In genomic region chr9:37903581-37903830, GRCh38 we compare ENCODE assay signal across 8 cellular contexts. TPM values are rescaled to one million over a fixed set of nuclear protein-coding genes. Genes with fewer than 3 reads are reported as not detected.
DNase-seq lines count a peak whose midpoint lies in the region; ATAC-seq and TF ChIP-seq lines count a peak whose summit lies in the region.

No MANE protein-coding gene starts in this region.

- H3K4me1 ChIP-seq in BLaER1 treated with 17β-estradiol and CSF1 and Interleukin-3, amounts not matched to agents 10 nM and 100 nM, result peaks cover 30 to 45% (median 38%) of the 10 kb centered on the region in 10 experiments
- H3K4me1 ChIP-seq in hepatocyte (ENCODE audit: insufficient read depth), result peaks cover 17% of the 10 kb centered on the region

- peak; percentile 42 for ATAC-seq in GM19397 (IDR thresholded peaks at IDR 0.05; ENCODE audit: unreplicated experiment)
- peak; percentile 59 to 73 for ATAC-seq in activated naive CD4-positive, alpha-beta T cell treated with anti-CD3 and anti-CD28 coated beads, Interleukin-2, amount 50 U/mL, for 72 hours

- H3K9me2 ChIP-seq in hepatocyte (replicated peaks; ENCODE audit: insufficient read depth), result no peaks in the 10 kb centered on the region

- peak overlapping the region; percentile 99 for H2AFZ ChIP-seq in hepatocyte

- no peaks in the 10 kb centered on the region for H3K9me3 ChIP-seq in BLaER1 treated with 17β-estradiol and CSF1 and Interleukin-3, amounts not matched to agents 10 nM and 100 nM (replicated peaks in 1 of 11)
- no peaks in the 10 kb centered on the region for H3K9me3 ChIP-seq in hepatocyte (ENCODE audit: low read depth)

- peak overlapping the region; percentile 82 to 98 (median 93) for H3K4me2 ChIP-seq in BLaER1 treated with 17β-estradiol and CSF1 and Interleukin-3, amounts not matched to agents 10 nM and 100 nM
- peak overlapping the region; percentile 88 for H3K4me2 ChIP-seq in hepatocyte

- under 1% methylated on average over 20 of the region's 20 CpGs for WGBS in hepatocyte (ENCODE audit: low lambda C conversion rate, missing lambda C conversion rate)

- peak overlapping the region; percentile 86 to 98 (median 91) for H3K4me3 ChIP-seq in BLaER1 treated with 17β-estradiol and CSF1 and Interleukin-3, amounts not matched to agents 10 nM and 100 nM
- peak overlapping the region; percentile 94 for H3K4me3 ChIP-seq in hepatocyte
- peak overlapping the region; percentile 62 to 99 (median 94) for H3K4me3 ChIP-seq in skin epidermis

- DNase-seq in HPDE6-E6E7 (ENCODE audit: extremely low spot score) (peak; percentile 40), hepatocyte (ENCODE audit: low spot score) (peak; percentile 73), GF-D8 (lab: John Stamatoyannopoulos, UW) (no peak), NCI-H2107 (lab: John Stamatoyannopoulos, UW) (no peak)
- peak in 1 of 2 donors; percentile 58 for DNase-seq in activated naive CD4-positive, alpha-beta T cell treated with anti-CD3 and anti-CD28 coated beads, Interleukin-2, amount 50 U/mL, for 72 hours (ENCODE audit: low spot score in 2 of 2)

- no peaks in the 10 kb centered on the region for H3K27me3 ChIP-seq in BLaER1 treated with 17β-estradiol and CSF1 and Interleukin-3, amounts not matched to agents 10 nM and 100 nM
- no peaks in the 10 kb centered on the region for H3K27me3 ChIP-seq in hepatocyte

- peak overlapping the region; percentile 83 to 92 (median 89) for H3K9ac ChIP-seq in BLaER1 treated with 17β-estradiol and CSF1 and Interleukin-3, amounts not matched to agents 10 nM and 100 nM

- peaks cover 3 to 38% (median 26%) of the 10 kb centered on the region in 11 experiments; a peak in 17 of 22 replicates for H4K20me1 ChIP-seq in BLaER1 treated with 17β-estradiol and CSF1 and Interleukin-3, amounts not matched to agents 10 nM and 100 nM
- H4K20me1 ChIP-seq in hepatocyte (ENCODE audit: insufficient read depth, poor library complexity, severe bottlenecking), result peaks cover 2% of the 10 kb centered on the region

- peak overlapping the region in 1 of 2 donors; percentile 97 for H3K27ac Mint-ChIP-seq in activated naive CD4-positive, alpha-beta T cell treated with anti-CD3 and anti-CD28 coated beads, Interleukin-2, amount 50 U/mL, for 72 hours

- no peak for TF ChIP-seq CTCF in hepatocyte (IDR thresholded peaks at IDR 0.05; ENCODE audit: poor library complexity)

- H3K27ac ChIP-seq in BLaER1 treated with 17β-estradiol and CSF1 and Interleukin-3, amounts not matched to agents 10 nM and 100 nM, result peak overlapping the region; percentile 59 to 90 (median 84)
- H3K27ac ChIP-seq in hepatocyte (peak overlapping the region; percentile 96), skin epidermis (peak overlapping the region; percentile 23 to 94 (median 87))

- peaks cover 5 to 7% of the 10 kb centered on the region in 2 donors for H3K36me3 Mint-ChIP-seq in activated naive CD4-positive, alpha-beta T cell treated with anti-CD3 and anti-CD28 coated beads, Interleukin-2, amount 50 U/mL, for 72 hours

- H3K36me3 ChIP-seq in BLaER1 treated with 17β-estradiol and CSF1 and Interleukin-3, amounts not matched to agents 10 nM and 100 nM, result peaks cover 10 to 26% (median 20%) of the 10 kb centered on the region in 11 experiments
- no peaks in the 10 kb centered on the region for H3K36me3 ChIP-seq in hepatocyte (replicated peaks; ENCODE audit: insufficient read depth, low read depth)

- no peaks in the 10 kb centered on the region for H3K9me3 Mint-ChIP-seq in activated naive CD4-positive, alpha-beta T cell treated with anti-CD3 and anti-CD28 coated beads, Interleukin-2, amount 50 U/mL, for 72 hours

- H3K79me2 ChIP-seq in hepatocyte, result peaks cover 42% of the 10 kb centered on the region

RNA-seq across cellular contexts. Expression of gene SLC25A51, which starts 0.4 kb away (rescaled TPM):
- 10 to 100 TPM; 20.2 to 24.5 TPM for total RNA-seq in activated naive CD4-positive, alpha-beta T cell treated with anti-CD3 and anti-CD28 coated beads, Interleukin-2, amount 50 U/mL, for 72 hours
- 29.2 and 30.1 TPM in 2 replicates for total RNA-seq in hepatocyte
- 10.1 and 10.4 TPM in 2 replicates for polyA plus RNA-seq in hepatocyte

Comparison
In these comparisons a context has a peak if more than half of its experiments do, and no peak if none do; other contexts are left out.
1. DNase-seq: peak in HPDE6-E6E7 (single experiment) and hepatocyte (single experiment); none in GF-D8 (single experiment) and NCI-H2107 (single experiment).
2. Peak in every context shown above with its lines, with median percentiles within 50 percentile points of each other: H3K27ac ChIP-seq and H3K4me3 ChIP-seq.